20 cellular contexts compared by ENCODE assay signal in genomic region chr7:133563196-133563707, GRCh38.
DNase-seq lines count a peak whose midpoint lies in the region; ATAC-seq and TF ChIP-seq lines count a peak whose summit lies in the region.
"Had no signal": no experiment of that assay in that cellular context is flagged by ENCODE, and none has a peak within 500 bp of the region (broad histone marks: within the 10 kb centered on the region; RNA-seq: fewer than 3 reads in every experiment).

No MANE protein-coding gene starts in this region.

- H3K4me2 ChIP-seq in SK-N-SH, result no peak overlapping the region
- H3K4me2 ChIP-seq in skeletal muscle satellite cell (ENCODE audit: low read length), result peak overlapping the region; percentile 23
- H3K4me2 ChIP-seq: BLaER1 had no signal

- no peak for TF ChIP-seq CTCF in SK-N-SH (IDR thresholded peaks at IDR 0.05)

- H2AFZ ChIP-seq in SK-N-SH (ENCODE audit: low read depth), result no peak overlapping the region

- H3K9me2 ChIP-seq in SK-N-SH, result no peaks in the 10 kb centered on the region

- H3K79me2 ChIP-seq in SK-N-SH (ENCODE audit: insufficient read depth), result peaks cover 9% of the 10 kb centered on the region; the same call in 1 of the 2 replicates

- H3K27ac ChIP-seq in SK-N-SH (ENCODE audit: low read depth in 2 of 2, low read length in 1 of 2), result peak overlapping the region; percentile 19 to 66; a peak in 2 of 4 replicates
- H3K27ac ChIP-seq: BLaER1, Peyer's patch had no signal

- H3K27me3 ChIP-seq in SK-N-SH (ENCODE audit: insufficient read depth), result no peaks in the 10 kb centered on the region
- no peaks in the 10 kb centered on the region for H3K27me3 ChIP-seq in skeletal muscle satellite cell (ENCODE audit: control insufficient read depth, insufficient read depth, low read length)
- H3K27me3 ChIP-seq: BLaER1, Peyer's patch had no signal

- H3K36me3 ChIP-seq in SK-N-SH (replicated peaks in 1 of 2; ENCODE audit: control insufficient read depth in 1 of 2, insufficient read depth in 2 of 2, low read length in 1 of 2) (peaks cover 4 to 25% of the 10 kb centered on the region in 2 experiments), skeletal muscle satellite cell (ENCODE audit: insufficient read depth, low read length) (no peaks in the 10 kb centered on the region)
- H3K36me3 ChIP-seq: BLaER1, Peyer's patch had no signal

- 80% methylated on average over 6 of the region's 6 CpGs for WGBS in SK-N-SH (ENCODE audit: low lambda C conversion rate)

- H3F3A ChIP-seq in SK-N-SH (replicated peaks; ENCODE audit: insufficient read depth), result peaks cover 10% of the 10 kb centered on the region

- H3K9ac ChIP-seq in SK-N-SH (no peak overlapping the region), skeletal muscle satellite cell (ENCODE audit: low read depth, low read length) (no peak overlapping the region)
- H3K9ac ChIP-seq: BLaER1 had no signal

- POLR2A ChIA-PET in SK-N-SH (lab: Yijun Ruan, JAX), result no interaction called here

- TF ChIP-seq EP300 in SK-N-SH (IDR thresholded peaks at IDR 0.05; ENCODE audit: borderline replicate concordance in 1 of 2, low read depth in 1 of 2, low read length in 1 of 2), result peak in 1 of 2 experiments; percentile 16; a peak in 1 of 4 replicates

- H3K9me3 ChIP-seq in SK-N-SH (no peaks in the 10 kb centered on the region), skeletal muscle satellite cell (replicated peaks; ENCODE audit: low read length) (no peaks in the 10 kb centered on the region)
- H3K9me3 ChIP-seq: Peyer's patch had no signal

- no peaks in the 10 kb centered on the region; the same call in 1 of the 2 replicates for H4K20me1 ChIP-seq in SK-N-SH (ENCODE audit: insufficient read depth)
- H4K20me1 ChIP-seq: BLaER1 had no signal

- CTCF ChIA-PET in SK-N-SH (lab: Yijun Ruan, JAX), result interaction anchor here (1.0 to 1.6 kb wide), 3 partner anchors 114 to 291 kb away, joined by 3 to 6 read pairs (median 4); no protein-coding TSS in a partner anchor

- ATAC-seq in SK-N-SH treated with all-trans-retinoic acid at 6 μM for 48 hours, result no peak
- ATAC-seq: HepG2 had no signal

- no peak for DNase-seq in SK-N-SH
- DNase-seq in MV-4-11 (lab: John Stamatoyannopoulos, UW), result peak; percentile 88
- DNase-seq in fibroblast of gingiva (ENCODE audit: low read depth), result peak; percentile 6
- no peak for DNase-seq in nucleus accumbens (lab: John Stamatoyannopoulos, UW)
- DNase-seq in NCI-H1417 (lab: John Stamatoyannopoulos, UW), result no peak
- no peak for DNase-seq in NCI-H345 (lab: John Stamatoyannopoulos, UW)
- DNase-seq: CD8-positive, alpha-beta memory T cell; DMS53; H7; KG1; NCI-H1092; NCI-H146; NCI-H2029 treated with DMSO at 0.1 percent for 48 hours; NCI-H2171; NCI-H446 treated with DMSO at 0.1 percent for 48 hours; Peyer's patch had no signal

- no peak overlapping the region for H3K4me3 ChIP-seq in SK-N-SH (ENCODE audit: low read depth in 2 of 2, low read length in 1 of 2)
- H3K4me3 ChIP-seq in skeletal muscle satellite cell (ENCODE audit: low read length), result no peak overlapping the region
- H3K4me3 ChIP-seq: BLaER1, Peyer's patch had no signal

- H3K4me1 ChIP-seq in SK-N-SH (ENCODE audit: control insufficient read depth in 1 of 2, insufficient read depth in 2 of 2, low read depth in 1 of 2, low read length in 1 of 2), result peaks cover 3 to 29% of the 10 kb centered on the region in 2 experiments; a peak in 3 of 4 replicates
- H3K4me1 ChIP-seq in skeletal muscle satellite cell (ENCODE audit: control insufficient read depth, insufficient read depth, low read length), result peaks cover 16% of the 10 kb centered on the region
- H3K4me1 ChIP-seq: Peyer's patch had no signal

- TF ChIP-seq RAD21 in SK-N-SH (IDR thresholded peaks at IDR 0.05; ENCODE audit: low read length), result no peak

TF ChIP-seq in SK-N-SH, 30 proteins besides CTCF, POLR2A, EP300 and RAD21:
- TF ChIP-seq GATA2 (CRISPR knock-in tag; IDR thresholded peaks at IDR 0.05) (0 out of 2 replicates have a peak, but pooled peaks have one; percentile 19), CHD2 (IDR thresholded peaks at IDR 0.05; ENCODE audit: low read length, partially characterized antibody) (peak; percentile 27), RCOR1 (IDR thresholded peaks at IDR 0.05; ENCODE audit: low read length) (no peak)
TF ChIP-seq in SK-N-SH: peak in this region for 2.

TF ChIP-seq in SK-N-SH treated with all-trans-retinoic acid at 6 μM for 48 hours, 23 proteins besides CTCF, POLR2A, EP300 and RAD21:
- TF ChIP-seq ZNF70 (CRISPR knock-in tag; IDR thresholded peaks at IDR 0.05) (no peak), ZNF565 (CRISPR knock-in tag; conservative IDR thresholded peaks at IDR 0.05; ENCODE audit: low read depth) (no peak), SNAI2 (CRISPR knock-in tag; IDR thresholded peaks at IDR 0.05) (no peak), BACH2 (CRISPR knock-in tag; IDR thresholded peaks at IDR 0.05; ENCODE audit: borderline replicate concordance) (no peak), ZNF8 (CRISPR knock-in tag; IDR thresholded peaks at IDR 0.05) (no peak), OSR1 (CRISPR knock-in tag; IDR thresholded peaks at IDR 0.05) (no peak), GLIS3 (CRISPR knock-in tag; IDR thresholded peaks at IDR 0.05) (no peak)
- TF ChIP-seq, protein P1, sequence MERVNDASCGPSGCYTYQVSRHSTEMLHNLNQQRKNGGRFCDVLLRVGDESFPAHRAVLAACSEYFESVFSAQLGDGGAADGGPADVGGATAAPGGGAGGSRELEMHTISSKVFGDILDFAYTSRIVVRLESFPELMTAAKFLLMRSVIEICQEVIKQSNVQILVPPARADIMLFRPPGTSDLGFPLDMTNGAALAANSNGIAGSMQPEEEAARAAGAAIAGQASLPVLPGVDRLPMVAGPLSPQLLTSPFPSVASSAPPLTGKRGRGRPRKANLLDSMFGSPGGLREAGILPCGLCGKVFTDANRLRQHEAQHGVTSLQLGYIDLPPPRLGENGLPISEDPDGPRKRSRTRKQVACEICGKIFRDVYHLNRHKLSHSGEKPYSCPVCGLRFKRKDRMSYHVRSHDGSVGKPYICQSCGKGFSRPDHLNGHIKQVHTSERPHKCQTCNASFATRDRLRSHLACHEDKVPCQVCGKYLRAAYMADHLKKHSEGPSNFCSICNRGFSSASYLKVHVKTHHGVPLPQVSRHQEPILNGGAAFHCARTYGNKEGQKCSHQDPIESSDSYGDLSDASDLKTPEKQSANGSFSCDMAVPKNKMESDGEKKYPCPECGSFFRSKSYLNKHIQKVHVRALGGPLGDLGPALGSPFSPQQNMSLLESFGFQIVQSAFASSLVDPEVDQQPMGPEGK (CRISPR knock-in tag; IDR thresholded peaks at IDR 0.05; ENCODE audit: borderline replicate concordance), result no peak

Comparison
In these comparisons a context has a peak if more than half of its experiments do, and no peak if none do; other contexts are left out.
1. DNase-seq: peak in MV-4-11 (single experiment) and fibroblast of gingiva (single experiment); none in SK-N-SH (single experiment), nucleus accumbens (0 of 56), NCI-H1417 (0 of 3) and NCI-H345 (single experiment).